Comparison of ENCODE assay signal across 8 cellular contexts in genomic region chr2:70523996-70524965, GRCh38. TPM values are rescaled to one million over a fixed set of nuclear protein-coding genes. Genes with fewer than 3 reads are reported as not detected.
DNase-seq lines count a peak whose midpoint lies in the region; ATAC-seq and TF ChIP-seq lines count a peak whose summit lies in the region.

No MANE protein-coding gene starts in this region.

- peak overlapping the region; percentile 90 for H3K27ac ChIP-seq in foreskin keratinocyte

- H3K27me3 ChIP-seq in foreskin keratinocyte, result no peaks in the 10 kb centered on the region

- H3K36me3 Mint-ChIP-seq in stimulated activated effector memory CD8-positive, alpha-beta T cell treated with anti-CD3 and anti-CD28 coated beads, Interleukin-12 subunit alpha, Interleukin-12 subunit beta, amount 100 ng/mL, for 72 hours, result no peaks in the 10 kb centered on the region
- H3K36me3 Mint-ChIP-seq in stimulated activated naive B cell treated with anti-CD40 and anti-IgM and Interleukin-4, amounts not matched to agents 10 μg/mL and 1 μg/mL and 100 μg/mL, for 72 hours, result no peaks in the 10 kb centered on the region

- H3K4me1 ChIP-seq in foreskin keratinocyte, result peaks cover 55% of the 10 kb centered on the region

- ATAC-seq in foreskin keratinocyte (peak; percentile 94), HG03025 (IDR thresholded peaks at IDR 0.05; ENCODE audit: low FRiP score, unreplicated experiment) (no peak), HG02759 (IDR thresholded peaks at IDR 0.05; ENCODE audit: unreplicated experiment) (no peak)
- peak; percentile 92 for ATAC-seq in stimulated activated effector memory CD8-positive, alpha-beta T cell treated with anti-CD3 and anti-CD28 coated beads, Interleukin-12 subunit alpha, Interleukin-12 subunit beta, amount 100 ng/mL, for 72 hours
- no peak for ATAC-seq in stimulated activated naive B cell treated with anti-CD40 and anti-IgM and Interleukin-4, amounts not matched to agents 10 μg/mL and 1 μg/mL and 100 μg/mL, for 72 hours (replicated peaks)

- peaks cover 25% of the 10 kb centered on the region for H3K4me1 Mint-ChIP-seq in stimulated activated effector memory CD8-positive, alpha-beta T cell treated with anti-CD3 and anti-CD28 coated beads, Interleukin-12 subunit alpha, Interleukin-12 subunit beta, amount 100 ng/mL, for 72 hours
- peaks cover 0 to 2% of the 10 kb centered on the region in 2 donors for H3K4me1 Mint-ChIP-seq in stimulated activated naive B cell treated with anti-CD40 and anti-IgM and Interleukin-4, amounts not matched to agents 10 μg/mL and 1 μg/mL and 100 μg/mL, for 72 hours

- H3K27me3 Mint-ChIP-seq in stimulated activated naive B cell treated with anti-CD40 and anti-IgM and Interleukin-4, amounts not matched to agents 10 μg/mL and 1 μg/mL and 100 μg/mL, for 72 hours, result peaks cover 9 to 17% of the 10 kb centered on the region in 2 donors

- DNase-seq in activated T-cell treated with anti-CD3 and anti-CD28 coated beads for 24 hours (ENCODE audit: low read depth), result peak; percentile 4
- no peak for DNase-seq in activated T-cell treated with anti-CD3 and anti-CD28 coated beads for 4 hours
- peak; percentile 25 to 38 for DNase-seq in activated CD4-positive, alpha-beta T cell treated with anti-CD3 and anti-CD28 coated beads, Interleukin-2, amount 50 U/mL, for 48 hours
- DNase-seq in foreskin keratinocyte, result peak; percentile 98 to 99
- DNase-seq in stimulated activated effector memory CD8-positive, alpha-beta T cell treated with anti-CD3 and anti-CD28 coated beads, Interleukin-12 subunit alpha, Interleukin-12 subunit beta, amount 100 ng/mL, for 72 hours (ENCODE audit: low spot score in 2 of 2), result peak; percentile 11 to 62
- no peak for DNase-seq in stimulated activated naive B cell treated with anti-CD40 and anti-IgM and Interleukin-4, amounts not matched to agents 10 μg/mL and 1 μg/mL and 100 μg/mL, for 72 hours

- no peaks in the 10 kb centered on the region for H3K9me3 Mint-ChIP-seq in stimulated activated effector memory CD8-positive, alpha-beta T cell treated with anti-CD3 and anti-CD28 coated beads, Interleukin-12 subunit alpha, Interleukin-12 subunit beta, amount 100 ng/mL, for 72 hours
- peaks cover 0 to under 1% of the 10 kb centered on the region in 2 donors for H3K9me3 Mint-ChIP-seq in stimulated activated naive B cell treated with anti-CD40 and anti-IgM and Interleukin-4, amounts not matched to agents 10 μg/mL and 1 μg/mL and 100 μg/mL, for 72 hours

- peak overlapping the region; percentile 68 for H3K4me3 Mint-ChIP-seq in stimulated activated effector memory CD8-positive, alpha-beta T cell treated with anti-CD3 and anti-CD28 coated beads, Interleukin-12 subunit alpha, Interleukin-12 subunit beta, amount 100 ng/mL, for 72 hours
- no peak overlapping the region for H3K4me3 Mint-ChIP-seq in stimulated activated naive B cell treated with anti-CD40 and anti-IgM and Interleukin-4, amounts not matched to agents 10 μg/mL and 1 μg/mL and 100 μg/mL, for 72 hours

- H3K27ac Mint-ChIP-seq in stimulated activated effector memory CD8-positive, alpha-beta T cell treated with anti-CD3 and anti-CD28 coated beads, Interleukin-12 subunit alpha, Interleukin-12 subunit beta, amount 100 ng/mL, for 72 hours, result peak overlapping the region; percentile 93
- no peak overlapping the region for H3K27ac Mint-ChIP-seq in stimulated activated naive B cell treated with anti-CD40 and anti-IgM and Interleukin-4, amounts not matched to agents 10 μg/mL and 1 μg/mL and 100 μg/mL, for 72 hours

- no peak for TF ChIP-seq CTCF in foreskin keratinocyte (conservative IDR thresholded peaks at IDR 0.05)

RNA-seq across cellular contexts. Expression of gene TGFA, which starts 29.3 kb away (rescaled TPM):
- total RNA-seq in foreskin keratinocyte, result 87.7 and 92.6 TPM in 2 replicates
- polyA plus RNA-seq in foreskin keratinocyte, result 30.5 and 37.1 TPM in 2 replicates

Comparison
In these comparisons a context has a peak if more than half of its experiments do, and no peak if none do; other contexts are left out.
1. DNase-seq: peak in activated T-cell treated with anti-CD3 and anti-CD28 coated beads for 24 hours (single experiment), activated CD4-positive, alpha-beta T cell treated with anti-CD3 and anti-CD28 coated beads, Interleukin-2, amount 50 U/mL, for 48 hours (2 of 2), foreskin keratinocyte (2 of 2) and stimulated activated effector memory CD8-positive, alpha-beta T cell treated with anti-CD3 and anti-CD28 coated beads, Interleukin-12 subunit alpha, Interleukin-12 subunit beta, amount 100 ng/mL, for 72 hours (2 of 2); none in activated T-cell treated with anti-CD3 and anti-CD28 coated beads for 4 hours (single experiment) and stimulated activated naive B cell treated with anti-CD40 and anti-IgM and Interleukin-4, amounts not matched to agents 10 μg/mL and 1 μg/mL and 100 μg/mL, for 72 hours (single experiment).
2. ATAC-seq: peak in foreskin keratinocyte (single experiment) and stimulated activated effector memory CD8-positive, alpha-beta T cell treated with anti-CD3 and anti-CD28 coated beads, Interleukin-12 subunit alpha, Interleukin-12 subunit beta, amount 100 ng/mL, for 72 hours (single experiment); none in HG03025 (single experiment), HG02759 (single experiment) and stimulated activated naive B cell treated with anti-CD40 and anti-IgM and Interleukin-4, amounts not matched to agents 10 μg/mL and 1 μg/mL and 100 μg/mL, for 72 hours (0 of 2).